Comparison of ENCODE assay signal across 28 cellular contexts in genomic region chr2:134508396-134508795, GRCh38.
DNase-seq lines count a peak whose midpoint lies in the region; ATAC-seq and TF ChIP-seq lines count a peak whose summit lies in the region.
"Had no signal": no experiment of that assay in that cellular context is flagged by ENCODE, and none has a peak within 500 bp of the region (broad histone marks: within the 10 kb centered on the region; RNA-seq: fewer than 3 reads in every experiment).

No MANE protein-coding gene starts in this region.

- CTCF ChIA-PET in CD8-positive, alpha-beta T cell (lab: Charles Lee) = no interaction called here

- intact Hi-C loops in adrenal gland (cut with DNase I) = no loop called here
- intact Hi-C loops in CD8-positive, alpha-beta T cell (cut with DNase I, micrococcal nuclease) = no loop called here

- DNase-seq in NCI-H82 (lab: John Stamatoyannopoulos, UW) (peak; percentile 40), NCI-H82 treated with DMSO at 0.1 percent for 48 hours (lab: John Stamatoyannopoulos, UW; ENCODE audit: unreplicated experiment) (no peak), NCI-H2029 (lab: John Stamatoyannopoulos, UW) (peak; percentile 88), NCI-H524 treated with DMSO at 0.1 percent for 48 hours (lab: John Stamatoyannopoulos, UW) (peak; percentile 12), immature natural killer cell (no peak), adrenal gland (no peak)
- DNase-seq in CD8-positive, alpha-beta T cell = no peak
- DNase-seq: activated CD4-positive, alpha-beta T cell treated with anti-CD3 and anti-CD28 coated beads for 4 hours; activated T-cell treated with anti-CD3 and anti-CD28 coated beads, Interleukin-2, amount 50 U/mL, for 4 hours; body of pancreas; Caco-2; cerebellar nuclear complex; dorsolateral prefrontal cortex; gastrocnemius medialis; left colon; NCI-H1930; nucleus accumbens; PC-3; sigmoid colon; stimulated activated CD4-positive, alpha-beta T cell treated with anti-CD3 and anti-CD28 coated beads, Interleukin-4, amount 100 ng/mL, for 4 hours; substantia nigra; upper lobe of left lung had no signal

- no peaks in the 10 kb centered on the region for H3K4me1 ChIP-seq in adrenal gland (replicated peaks in 1 of 2)
- no peaks in the 10 kb centered on the region for H3K4me1 ChIP-seq in CD8-positive, alpha-beta T cell (ENCODE audit: insufficient read depth, low read length)
- H3K4me1 ChIP-seq: body of pancreas, Caco-2, gastrocnemius medialis, HAP-1, prostate gland, sigmoid colon, upper lobe of left lung had no signal

- no peak overlapping the region for H3K4me3 Mint-ChIP-seq in immature natural killer cell
- H3K4me3 Mint-ChIP-seq in CD8-positive, alpha-beta T cell = no peak overlapping the region
- H3K4me3 Mint-ChIP-seq: activated T-cell treated with anti-CD3 and anti-CD28 coated beads, Interleukin-2, amount 50 U/mL, for 4 hours; stimulated activated memory B cell treated with anti-CD40 and anti-IgM and Interleukin-4, amounts not matched to agents 10 μg/mL and 1 μg/mL and 100 μg/mL, for 72 hours had no signal

- no peaks in the 10 kb centered on the region for H3K4me1 Mint-ChIP-seq in immature natural killer cell
- H3K4me1 Mint-ChIP-seq in CD8-positive, alpha-beta T cell (ENCODE audit: low read depth) = peaks cover 4% of the 10 kb centered on the region
- H3K4me1 Mint-ChIP-seq: stimulated activated memory B cell treated with anti-CD40 and anti-IgM and Interleukin-4, amounts not matched to agents 10 μg/mL and 1 μg/mL and 100 μg/mL, for 72 hours had no signal

- H3K4me3 ChIP-seq in adrenal gland = no peak overlapping the region
- H3K4me3 ChIP-seq in CD8-positive, alpha-beta T cell (ENCODE audit: low read depth, low read length) = no peak overlapping the region
- H3K4me3 ChIP-seq: BLaER1, body of pancreas, dorsolateral prefrontal cortex, gastrocnemius medialis, HAP-1, hepatocyte, prostate gland, sigmoid colon, upper lobe of left lung had no signal

- no peaks in the 10 kb centered on the region for H3K9me3 Mint-ChIP-seq in immature natural killer cell
- no peaks in the 10 kb centered on the region for H3K9me3 Mint-ChIP-seq in CD8-positive, alpha-beta T cell
- H3K9me3 Mint-ChIP-seq: stimulated activated memory B cell treated with anti-CD40 and anti-IgM and Interleukin-4, amounts not matched to agents 10 μg/mL and 1 μg/mL and 100 μg/mL, for 72 hours had no signal

- 53 to 69% (median 66%) methylated on average over 4 of the region's 4 CpGs for WGBS in adrenal gland, 4 donors

- ATAC-seq in CD8-positive, alpha-beta T cell = no peak
- ATAC-seq: activated T-cell treated with anti-CD3 and anti-CD28 coated beads, Interleukin-2, amount 50 U/mL, for 4 hours; body of pancreas; gastrocnemius medialis; left colon; PC-3; SK-N-SH treated with all-trans-retinoic acid at 6 μM for 48 hours; stimulated activated memory B cell treated with anti-CD40 and anti-IgM and Interleukin-4, amounts not matched to agents 10 μg/mL and 1 μg/mL and 100 μg/mL, for 72 hours had no signal

- no peak for TF ChIP-seq CTCF in adrenal gland (IDR thresholded peaks at IDR 0.05)
- TF ChIP-seq CTCF in CD8-positive, alpha-beta T cell (IDR thresholded peaks at IDR 0.05) = no peak

- no peaks in the 10 kb centered on the region for H3K27me3 ChIP-seq in adrenal gland
- H3K27me3 ChIP-seq in CD8-positive, alpha-beta T cell (ENCODE audit: insufficient read depth, low read length) = no peaks in the 10 kb centered on the region
- H3K27me3 ChIP-seq: BLaER1, body of pancreas, dorsolateral prefrontal cortex, gastrocnemius medialis, hepatocyte, sigmoid colon, upper lobe of left lung had no signal

- no peak overlapping the region for H3K27ac Mint-ChIP-seq in immature natural killer cell
- no peak overlapping the region for H3K27ac Mint-ChIP-seq in CD8-positive, alpha-beta T cell
- H3K27ac Mint-ChIP-seq: stimulated activated memory B cell treated with anti-CD40 and anti-IgM and Interleukin-4, amounts not matched to agents 10 μg/mL and 1 μg/mL and 100 μg/mL, for 72 hours had no signal

- TF ChIP-seq POLR2A in adrenal gland (IDR thresholded peaks at IDR 0.05) = no peak

- no peaks in the 10 kb centered on the region for H3K9me3 ChIP-seq in adrenal gland (replicated peaks in 1 of 3)
- H3K9me3 ChIP-seq in CD8-positive, alpha-beta T cell (ENCODE audit: low read length) = no peaks in the 10 kb centered on the region
- H3K9me3 ChIP-seq: BLaER1, body of pancreas, Caco-2, gastrocnemius medialis, HAP-1, prostate gland, sigmoid colon, upper lobe of left lung had no signal

- no peaks in the 10 kb centered on the region for H3K36me3 ChIP-seq in adrenal gland (replicated peaks in 1 of 2)
- no peaks in the 10 kb centered on the region for H3K36me3 ChIP-seq in CD8-positive, alpha-beta T cell (ENCODE audit: insufficient read depth, low read length)
- H3K36me3 ChIP-seq: BLaER1, gastrocnemius medialis, HAP-1, prostate gland, sigmoid colon, upper lobe of left lung had no signal

- peaks cover 0 to 2% (median 0%) of the 10 kb centered on the region in 3 donors for H3K27me3 Mint-ChIP-seq in immature natural killer cell (ENCODE audit: low read depth in 3 of 3)
- no peaks in the 10 kb centered on the region for H3K27me3 Mint-ChIP-seq in CD8-positive, alpha-beta T cell (ENCODE audit: low read depth)
- H3K27me3 Mint-ChIP-seq: stimulated activated memory B cell treated with anti-CD40 and anti-IgM and Interleukin-4, amounts not matched to agents 10 μg/mL and 1 μg/mL and 100 μg/mL, for 72 hours had no signal

- POLR2A ChIA-PET in CD8-positive, alpha-beta T cell (lab: Charles Lee) = no interaction called here

- peaks cover 0 to 3% (median 0%) of the 10 kb centered on the region in 3 donors for H3K36me3 Mint-ChIP-seq in immature natural killer cell
- no peaks in the 10 kb centered on the region for H3K36me3 Mint-ChIP-seq in CD8-positive, alpha-beta T cell

- H3K27ac ChIP-seq in adrenal gland = no peak overlapping the region
- no peak overlapping the region for H3K27ac ChIP-seq in CD8-positive, alpha-beta T cell (ENCODE audit: low read depth, low read length)
- H3K27ac ChIP-seq: BLaER1, body of pancreas, dorsolateral prefrontal cortex, gastrocnemius medialis, hepatocyte, prostate gland, sigmoid colon, upper lobe of left lung had no signal

Comparison
In these comparisons a context has a peak if more than half of its experiments do, and no peak if none do; other contexts are left out.
1. DNase-seq: peak in NCI-H82 (single experiment), NCI-H2029 (single experiment) and NCI-H524 treated with DMSO at 0.1 percent for 48 hours (single experiment); none in NCI-H82 treated with DMSO at 0.1 percent for 48 hours (single experiment), immature natural killer cell (0 of 3), adrenal gland (0 of 7) and CD8-positive, alpha-beta T cell (0 of 7).